ENCODE assay signal across 17 cellular contexts in the genomic region with DNA sequence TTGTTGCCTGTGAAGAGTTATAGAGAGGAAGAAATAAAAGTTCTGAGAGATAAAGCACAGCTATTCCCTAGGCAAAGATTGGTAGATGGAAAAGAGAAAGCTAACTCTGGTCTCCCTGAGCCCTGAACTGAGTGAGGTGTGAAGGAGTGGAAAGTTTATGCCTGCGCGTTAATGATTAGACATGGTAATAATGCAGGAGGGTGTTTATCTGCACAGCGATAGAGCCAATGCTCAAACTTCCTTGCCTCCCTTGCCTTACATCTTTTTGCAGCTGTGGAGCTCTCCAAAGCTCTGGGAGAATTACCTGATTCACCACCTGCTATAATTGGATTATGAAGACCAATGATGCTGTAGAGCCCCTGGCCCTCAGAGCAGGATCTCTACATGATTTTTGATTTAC. TPM values are rescaled to one million over a fixed set of nuclear protein-coding genes. Genes with fewer than 3 reads are reported as not detected.
DNase-seq lines count a peak whose midpoint lies in the region; ATAC-seq and TF ChIP-seq lines count a peak whose summit lies in the region.
"Had no signal": no experiment of that assay in that cellular context is flagged by ENCODE, and none has a peak within 500 bp of the region (broad histone marks: within the 10 kb centered on the region; RNA-seq: fewer than 3 reads in every experiment).

No MANE protein-coding gene starts in this region.

- H3K4me3 Mint-ChIP-seq in Caco-2 (ENCODE audit: unreplicated experiment): no peak overlapping the region

- H3K9ac ChIP-seq in trophoblast cell (ENCODE audit: low read length): no peak overlapping the region

- DNase-seq in Caco-2 (peak in 1 of 2 experiments; percentile 40), HuH-7 (ENCODE audit: low spot score) (peak; percentile 46), left colon (peak in 1 of 2 donors; percentile 35), trophoblast cell (no peak), BE2C (no peak), NCI-H1436 (lab: John Stamatoyannopoulos, UW) (no peak), posterior cingulate gyrus (no peak)
- no peak for DNase-seq in activated CD4-positive, alpha-beta T cell treated with anti-CD3 and anti-CD28 coated beads, Interleukin-2, amount 50 U/mL, for 1 hour
- DNase-seq: DMS153, KG1, MV-4-11, NCI-H1417, NCI-H1930, NCI-H345, NCI-H524 treated with DMSO at 0.1 percent for 48 hours had no signal

- H2AFZ ChIP-seq in trophoblast cell (ENCODE audit: insufficient read depth, low read length, poor library complexity): no peak overlapping the region

- no peak overlapping the region for H3K4ac ChIP-seq in trophoblast cell (ENCODE audit: low read depth, low read length)

- no peaks in the 10 kb centered on the region for H3K79me2 ChIP-seq in trophoblast cell (ENCODE audit: control insufficient read depth, insufficient read depth, low read length, poor library complexity)

- peaks cover 5% of the 10 kb centered on the region for H3K36me3 Mint-ChIP-seq in Caco-2 (ENCODE audit: insufficient read depth, unreplicated experiment)

- no CpG with 5 or more reads among the region's 3 CpGs for WGBS in trophoblast cell (ENCODE audit: extremely low coverage, insufficient coverage, insufficient read length)

- H3K79me1 ChIP-seq in trophoblast cell (ENCODE audit: low read length): no peaks in the 10 kb centered on the region

- CTCF ChIA-PET in Caco-2 (lab: Charles Lee): interaction anchor here (1.6 kb wide), 1 partner anchor 9 kb away, joined by 7 read pairs; no protein-coding TSS in a partner anchor

- H3K27me3 Mint-ChIP-seq in Caco-2 (ENCODE audit: insufficient read depth, unreplicated experiment): no peaks in the 10 kb centered on the region

- intact Hi-C loops in Caco-2 (cut with micrococcal nuclease; ENCODE audit: unreplicated experiment): loop anchor here (1.0 kb wide), 1 partner anchor 10 kb away; no protein-coding TSS in a partner anchor
- intact Hi-C loops in left colon (cut with DNase I, micrococcal nuclease): no loop called here
- intact Hi-C loops in posterior cingulate gyrus (cut with DNase I): no loop called here

- H3K27me3 ChIP-seq in Caco-2 (replicated peaks; ENCODE audit: control insufficient read depth, insufficient read depth, low read length) (no peaks in the 10 kb centered on the region), trophoblast cell (ENCODE audit: insufficient read depth, low read length) (no peaks in the 10 kb centered on the region), BE2C (no peaks in the 10 kb centered on the region)
- H3K27me3 ChIP-seq: SJSA1 had no signal

- no peak overlapping the region for H2AK5ac ChIP-seq in trophoblast cell (ENCODE audit: low read length)

- no peak overlapping the region for H3K18ac ChIP-seq in trophoblast cell (ENCODE audit: low read length)

- no peak overlapping the region for H3K27ac ChIP-seq in trophoblast cell (ENCODE audit: low read depth, low read length)
- H3K27ac ChIP-seq: C4-2B, SJSA1 had no signal

- no peak overlapping the region for H4K8ac ChIP-seq in trophoblast cell (ENCODE audit: low read depth, low read length)

- no peak overlapping the region for H4K12ac ChIP-seq in trophoblast cell (ENCODE audit: low read depth, low read length)

- no peak for TF ChIP-seq CTCF in Caco-2 (IDR thresholded peaks at IDR 0.05; ENCODE audit: insufficient read depth in 1 of 2, low read depth in 1 of 2, low read length in 1 of 2, severe bottlenecking in 1 of 2, unreplicated experiment in 1 of 2)
- TF ChIP-seq CTCF in BE2C (IDR thresholded peaks at IDR 0.05; ENCODE audit: low read depth, low read length): no peak

- H3K9me3 Mint-ChIP-seq in Caco-2 (ENCODE audit: unreplicated experiment): no peaks in the 10 kb centered on the region

- H2BK12ac ChIP-seq in trophoblast cell (ENCODE audit: low read length): no peak overlapping the region

- H3K4me2 ChIP-seq in trophoblast cell (ENCODE audit: low read length): no peak overlapping the region

- peak; percentile 100 for ATAC-seq in left colon

- peak overlapping the region; percentile 67 for H3K27ac Mint-ChIP-seq in Caco-2 (ENCODE audit: unreplicated experiment)

- H3K4me3 ChIP-seq in Caco-2 (ENCODE audit: low read depth, low read length) (no peak overlapping the region), trophoblast cell (ENCODE audit: low read depth, low read length) (no peak overlapping the region), BE2C (ENCODE audit: low read depth, low read length) (no peak overlapping the region)
- H3K4me3 ChIP-seq: SJSA1 had no signal

- H2BK120ac ChIP-seq in trophoblast cell (ENCODE audit: insufficient read depth, low read length, poor library complexity): no peak overlapping the region

- H3K4me1 ChIP-seq in Caco-2 (0 out of 2 replicates have a peak, but pooled peaks cover 6% of the 10 kb centered on the region), trophoblast cell (ENCODE audit: control insufficient read depth in 1 of 2, insufficient read depth in 2 of 2, low read length in 2 of 2) (no peaks in the 10 kb centered on the region), BE2C (peaks cover 4% of the 10 kb centered on the region; the same call in 1 of the 2 replicates)
- H3K4me1 ChIP-seq: SJSA1 had no signal

- H3K23ac ChIP-seq in trophoblast cell (ENCODE audit: low read length): peak overlapping the region; percentile 46

- no peaks in the 10 kb centered on the region for H3K36me3 ChIP-seq in Caco-2 (ENCODE audit: control insufficient read depth, insufficient read depth, low read length)
- no peaks in the 10 kb centered on the region for H3K36me3 ChIP-seq in trophoblast cell (ENCODE audit: control insufficient read depth in 1 of 2, insufficient read depth in 2 of 2, low read length in 2 of 2)
- H3K36me3 ChIP-seq in BE2C: no peaks in the 10 kb centered on the region
- H3K36me3 ChIP-seq: SJSA1 had no signal

- H3K14ac ChIP-seq in trophoblast cell (ENCODE audit: low read length): no peak overlapping the region

- BruUV-seq in Caco-2 (replicated peaks; lab: Mats Ljungman, UMichigan): no TSS peak

- POLR2A ChIA-PET in Caco-2 (lab: Charles Lee): interaction anchor here (0.5 kb wide), 1 partner anchor 209 kb away, joined by 6 read pairs; no protein-coding TSS in a partner anchor

- H2BK5ac ChIP-seq in trophoblast cell (ENCODE audit: low read depth, low read length, poor library complexity): no peak overlapping the region

- peaks cover 17% of the 10 kb centered on the region for H3K4me1 Mint-ChIP-seq in Caco-2 (ENCODE audit: low read depth, unreplicated experiment)

- H3K9me3 ChIP-seq in Caco-2: no peaks in the 10 kb centered on the region
- no peaks in the 10 kb centered on the region for H3K9me3 ChIP-seq in trophoblast cell (ENCODE audit: insufficient read depth, low read depth, low read length)
- no peaks in the 10 kb centered on the region for H3K9me3 ChIP-seq in BE2C

- H4K91ac ChIP-seq in trophoblast cell (ENCODE audit: low read depth, low read length): no peak overlapping the region

RNA-seq across cellular contexts. Expression of a gene that starts 32.8 kb away (rescaled TPM):
- 6.8 and 8.6 TPM in 2 replicates for total RNA-seq in Caco-2 (2022)
- total RNA-seq in left colon: 10 to 100 TPM; 13.2 to 15.4 TPM
- polyA plus RNA-seq in trophoblast cell (2013): 0.47 and 0.67 TPM in 2 replicates
- 1.3 TPM for polyA plus RNA-seq in BE2C (2012; ENCODE audit: insufficient read depth, insufficient read length, low read depth)
- total RNA-seq: SJSA1 had no signal
